Comparison of ENCODE assay signal across 12 cellular contexts in the genomic region with DNA sequence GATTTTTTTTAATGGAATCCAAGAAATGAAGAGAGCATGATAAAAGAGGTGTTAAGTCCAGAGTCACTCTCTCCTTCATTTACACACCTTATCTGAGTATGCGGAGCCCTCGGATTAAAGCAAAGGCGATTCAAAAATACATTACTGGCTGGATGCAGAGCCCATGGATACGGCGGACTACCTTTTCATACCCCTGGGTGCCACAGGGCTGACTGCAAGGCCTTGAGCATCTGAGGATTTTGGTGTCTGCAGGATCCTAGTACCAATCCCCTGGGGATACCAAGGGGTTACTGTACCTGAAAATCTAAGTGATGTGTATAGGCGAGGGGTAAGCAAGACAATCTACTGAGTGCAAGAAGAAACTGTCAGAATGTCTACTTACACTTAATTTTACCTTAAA. TPM values are rescaled to one million over a fixed set of nuclear protein-coding genes. Genes with fewer than 3 reads are reported as not detected.
DNase-seq lines count a peak whose midpoint lies in the region; ATAC-seq, FAIRE-seq and TF ChIP-seq lines count a peak whose summit lies in the region.
"Had no signal": no experiment of that assay in that cellular context is flagged by ENCODE, and none has a peak within 500 bp of the region (broad histone marks: within the 10 kb centered on the region; RNA-seq: fewer than 3 reads in every experiment).

No MANE protein-coding gene starts in this region.

- DNase-seq in MCF 10A (ENCODE audit: unreplicated experiment) (no peak), mammary epithelial cell (no peak), T-cell (no peak), H1 (ENCODE audit: low read depth in 1 of 2, low spot score in 2 of 2) (no peak), progenitor cell of endocrine pancreas (ENCODE audit: low spot score, unreplicated experiment) (no peak), NCI-H1417 (lab: John Stamatoyannopoulos, UW) (no peak)
- DNase-seq: NCI-H146, NCI-H345 had no signal

- no peak overlapping the region for H2BK15ac ChIP-seq in H1 (ENCODE audit: low read length)

- H2BK120ac ChIP-seq in H1 (replicated peaks; ENCODE audit: low read depth, low read length) = no peak overlapping the region

- in situ Hi-C loops in mammary epithelial cell (cut with MboI; ENCODE audit: low sequenced_read_pairs in 2 of 2) = no loop called here

- H3K4me1 Mint-ChIP-seq in MCF 10A (ENCODE audit: insufficient read depth, unreplicated experiment) (peaks cover 31% of the 10 kb centered on the region), T-cell (peaks cover 82 to 93% (median 93%) of the 10 kb centered on the region in 3 donors), progenitor cell of endocrine pancreas (ENCODE audit: low read depth) (peaks cover 6% of the 10 kb centered on the region)

- TF ChIP-seq CTCF in MCF 10A (IDR thresholded peaks at IDR 0.05; ENCODE audit: unreplicated experiment) (no peak), mammary epithelial cell (conservative IDR thresholded peaks at IDR 0.05 in 1 of 2, IDR thresholded peaks at IDR 0.05 in 1 of 2; ENCODE audit: extremely low read depth in 1 of 2, insufficient read depth in 1 of 2, low read depth in 1 of 2, low read length in 2 of 2) (no peak), H1 (IDR thresholded peaks at IDR 0.05; ENCODE audit: control extremely low read depth in 1 of 3, insufficient read depth in 1 of 3, low read depth in 1 of 3, low read length in 3 of 3) (no peak), progenitor cell of endocrine pancreas (IDR thresholded peaks at IDR 0.05; ENCODE audit: unreplicated experiment) (no peak)

- no peak overlapping the region for H3K23ac ChIP-seq in H1 (ENCODE audit: insufficient read length)

- no peaks in the 10 kb centered on the region for H3K27me3 ChIP-seq in mammary epithelial cell (ENCODE audit: insufficient read depth, low read length)
- H3K27me3 ChIP-seq in H1 (replicated peaks in 1 of 4; ENCODE audit: control insufficient read depth in 3 of 4, extremely low read depth in 1 of 4, insufficient read depth in 3 of 4, low read length in 3 of 4) = no peaks in the 10 kb centered on the region
- H3K27me3 ChIP-seq: SJSA1 had no signal

- 0 out of 2 replicates have a peak overlapping the region, but pooled peaks have one; percentile 19 for H2BK20ac ChIP-seq in H1 (ENCODE audit: low read length)

- no peak overlapping the region for H3K27ac ChIP-seq in mammary epithelial cell (ENCODE audit: insufficient read depth, low read depth, low read length)
- H3K27ac ChIP-seq in H1 (ENCODE audit: low read depth, low read length) = no peak overlapping the region
- H3K27ac ChIP-seq: SJSA1 had no signal

- no peaks in the 10 kb centered on the region for H3K36me3 Mint-ChIP-seq in MCF 10A (ENCODE audit: insufficient read depth, unreplicated experiment)
- H3K36me3 Mint-ChIP-seq in T-cell = peaks cover 9% of the 10 kb centered on the region
- H3K36me3 Mint-ChIP-seq in progenitor cell of endocrine pancreas (ENCODE audit: insufficient read depth) = peaks cover 5% of the 10 kb centered on the region

- H3K4me2 ChIP-seq in mammary epithelial cell (ENCODE audit: insufficient read depth, low read depth, low read length) = no peak overlapping the region
- H3K4me2 ChIP-seq in H1 (ENCODE audit: insufficient read depth in 1 of 2, low read depth in 2 of 2, low read length in 2 of 2) = no peak overlapping the region

- H3K27me3 Mint-ChIP-seq in MCF 10A (ENCODE audit: insufficient read depth, unreplicated experiment) (no peaks in the 10 kb centered on the region), T-cell (no peaks in the 10 kb centered on the region), progenitor cell of endocrine pancreas (no peaks in the 10 kb centered on the region)

- TF ChIP-seq RAD21 in H1 (IDR thresholded peaks at IDR 0.05 in 1 of 2, conservative IDR thresholded peaks at IDR 0.05 in 1 of 2; ENCODE audit: low read depth in 2 of 2, low read length in 2 of 2) = no peak

- H4K5ac ChIP-seq in H1 (ENCODE audit: insufficient read length, low read depth, low read length) = no peak overlapping the region

- WGBS in mammary epithelial cell (ENCODE audit: low coverage, missing lambda C conversion rate) = 92% methylated on average over 6 of the region's 6 CpGs
- 90% methylated on average over 6 of the region's 6 CpGs; no CpG with 5 or more reads in 1 of the 2 experiments for WGBS in H1 (ENCODE audit: extremely low coverage in 1 of 2, insufficient coverage in 1 of 2, insufficient read length in 1 of 2, insufficient replicate concordance in 2 of 2, low coverage in 1 of 2, low lambda C conversion rate in 2 of 2, missing lambda C conversion rate in 1 of 2), 2 experiments

- H3K4ac ChIP-seq in H1 (replicated peaks; ENCODE audit: insufficient read length, low read depth, low read length) = no peak overlapping the region

- no peak for FAIRE-seq in H1 (lab: Jason Lieb, UNC)
- FAIRE-seq: TTC549 had no signal

- no peaks in the 10 kb centered on the region for H4K20me1 ChIP-seq in mammary epithelial cell (ENCODE audit: insufficient read depth, low read length)
- H4K20me1 ChIP-seq in H1 (replicated peaks in 1 of 2; ENCODE audit: control insufficient read depth in 1 of 2, insufficient read depth in 2 of 2, low read length in 2 of 2) = no peaks in the 10 kb centered on the region

- H2BK12ac ChIP-seq in H1 (ENCODE audit: low read depth, low read length) = no peak overlapping the region

- H3K4me1 ChIP-seq in mammary epithelial cell (ENCODE audit: insufficient read depth, low read length) (peaks cover 19% of the 10 kb centered on the region), H1 (replicated peaks in 1 of 4; ENCODE audit: control insufficient read depth in 3 of 4, insufficient read depth in 4 of 4, low read length in 3 of 4) (peaks cover 3 to 16% (median 9%) of the 10 kb centered on the region in 4 experiments; a peak in 6 of 7 replicates)

- H3K18ac ChIP-seq in H1 (ENCODE audit: extremely low read depth, low read length) = no peak overlapping the region

- H4K8ac ChIP-seq in H1 (ENCODE audit: extremely low read depth, insufficient read depth, low read length) = no peak overlapping the region

- intact Hi-C loops in MCF 10A (cut with micrococcal nuclease) = no loop called here
- intact Hi-C loops in mammary epithelial cell (cut with micrococcal nuclease) = no loop called here

- dilution Hi-C loops in mammary epithelial cell (cut with HindIII; ENCODE audit: low sequenced_read_pairs) = no loop called here

- no peak for TF ChIP-seq POLR2A in H1 (IDR thresholded peaks at IDR 0.05; ENCODE audit: control extremely low read depth in 1 of 2, low read depth in 2 of 2, low read length in 2 of 2)

- H3K27ac Mint-ChIP-seq in MCF 10A (ENCODE audit: low read depth, unreplicated experiment) (peak overlapping the region; percentile 42), T-cell (peak overlapping the region; percentile 83 to 93), progenitor cell of endocrine pancreas (no peak overlapping the region)

- no peaks in the 10 kb centered on the region for H3K79me1 ChIP-seq in H1 (ENCODE audit: low read depth, low read length)

- H3K4me3 Mint-ChIP-seq in MCF 10A (ENCODE audit: unreplicated experiment) (no peak overlapping the region), T-cell (peak overlapping the region; percentile 31 to 40 (median 39)), progenitor cell of endocrine pancreas (ENCODE audit: low read depth) (no peak overlapping the region)

- H3K9me3 Mint-ChIP-seq in MCF 10A (ENCODE audit: unreplicated experiment) = no peaks in the 10 kb centered on the region
- H3K9me3 Mint-ChIP-seq in T-cell = no peaks in the 10 kb centered on the region
- H3K9me3 Mint-ChIP-seq in progenitor cell of endocrine pancreas (ENCODE audit: low read depth) = peaks cover 3% of the 10 kb centered on the region

- H2AK5ac ChIP-seq in H1 (ENCODE audit: low read depth, low read length) = no peak overlapping the region

- CTCF ChIA-PET in MCF 10A (lab: Yijun Ruan, JAX) = interaction anchor here (0.5 kb wide), 1 partner anchor 75 kb away, joined by 4 read pairs; no protein-coding TSS in a partner anchor
- CTCF ChIA-PET in mammary epithelial cell (lab: Charles Lee; ENCODE audit: low non-redundant PET) = no interaction called here
- CTCF ChIA-PET in T-cell (lab: Charles Lee) = interaction anchor here in 1 of 2 donors (1.2 to 1.6 kb wide), 2 partner anchors 19 to 38 kb away, joined by 3 to 5 read pairs; no protein-coding TSS in a partner anchor
- CTCF ChIA-PET in H1 (lab: Charles Lee; ENCODE audit: partially characterized antibody) = interaction anchor here (0.6 kb wide), 1 partner anchor 419 kb away, joined by 3 read pairs; no protein-coding TSS in a partner anchor

- no peak overlapping the region for H3K9ac ChIP-seq in mammary epithelial cell (ENCODE audit: insufficient read depth, low read length)
- no peak overlapping the region for H3K9ac ChIP-seq in H1 (replicated peaks in 1 of 4; ENCODE audit: extremely low read depth in 1 of 4, low read depth in 3 of 4, low read length in 3 of 4)

- H3K4me3 ChIP-seq in mammary epithelial cell (replicated peaks in 1 of 3; ENCODE audit: insufficient read depth in 1 of 3, low read depth in 2 of 3, low read length in 3 of 3) = no peak overlapping the region
- H3K4me3 ChIP-seq in H1 (ENCODE audit: extremely low read depth in 1 of 4, insufficient read depth in 2 of 4, low read depth in 3 of 4, low read length in 4 of 4) = no peak overlapping the region
- H3K4me3 ChIP-seq: SJSA1 had no signal

- H2AFZ ChIP-seq in mammary epithelial cell (ENCODE audit: low read depth, low read length) (no peak overlapping the region), H1 (ENCODE audit: low read length) (no peak overlapping the region)

- H3K14ac ChIP-seq in H1 (ENCODE audit: insufficient read length) = no peak overlapping the region

- no peaks in the 10 kb centered on the region for H3K9me3 ChIP-seq in mammary epithelial cell (replicated peaks; ENCODE audit: insufficient read depth, low read length)
- H3K9me3 ChIP-seq in H1 (ENCODE audit: insufficient read depth in 2 of 2, low read depth in 1 of 2, low read length in 1 of 2) = peaks cover 14 to 23% of the 10 kb centered on the region in 2 experiments
- H3K9me3 ChIP-seq: SJSA1 had no signal

- H3K36me3 ChIP-seq in mammary epithelial cell (ENCODE audit: insufficient read depth, low read length) (no peaks in the 10 kb centered on the region), H1 (ENCODE audit: control insufficient read depth in 2 of 4, insufficient read depth in 4 of 4, low read length in 3 of 4) (peaks cover 0 to 12% (median 6%) of the 10 kb centered on the region in 4 experiments; a peak in 3 of 8 replicates)
- H3K36me3 ChIP-seq: SJSA1 had no signal

- ATAC-seq in T-cell (replicated peaks in 1 of 4) (peak in 2 of 4 experiments; percentile 6 to 18), HG02852 (IDR thresholded peaks at IDR 0.05; ENCODE audit: unreplicated experiment) (no peak), HG03135 (IDR thresholded peaks at IDR 0.05; ENCODE audit: unreplicated experiment) (no peak)

- POLR2A ChIA-PET in MCF 10A (lab: Yijun Ruan, JAX) = interaction anchor here (0.6 to 1.4 kb wide), 4 partner anchors 12 to 700 kb away, joined by 3 to 5 read pairs (median 3); no protein-coding TSS in a partner anchor
- POLR2A ChIA-PET in T-cell (lab: Charles Lee) = interaction anchor here in 1 of 2 donors (0.7 to 0.8 kb wide), 2 partner anchors 14 to 78 kb away, joined by 3 read pairs; no protein-coding TSS in a partner anchor
- POLR2A ChIA-PET in H1 (lab: Charles Lee; ENCODE audit: partially characterized antibody) = no interaction called here

- H3K79me2 ChIP-seq in mammary epithelial cell (ENCODE audit: insufficient read depth, low read length) (peaks cover 72% of the 10 kb centered on the region), H1 (ENCODE audit: control insufficient read depth in 1 of 2, insufficient read depth in 2 of 2, low read length in 2 of 2) (peaks cover 17 to 79% of the 10 kb centered on the region in 2 experiments; a peak in 3 of 4 replicates)

- BruUV-seq in MCF 10A (replicated peaks; lab: Mats Ljungman, UMichigan) = no TSS peak
- no TSS peak for BruUV-seq in mammary epithelial cell (replicated peaks; lab: Mats Ljungman, UMichigan)

- no peaks in the 10 kb centered on the region for H3K23me2 ChIP-seq in H1 (ENCODE audit: low read depth, low read length)

- no peak overlapping the region for H2BK5ac ChIP-seq in H1 (ENCODE audit: low read depth, low read length)

- no peak overlapping the region for H4K91ac ChIP-seq in H1 (replicated peaks; ENCODE audit: insufficient read length, low read length)

- H3K56ac ChIP-seq in H1 (replicated peaks; ENCODE audit: insufficient read length, low read depth, low read length) = no peak overlapping the region

- no peak for TF ChIP-seq EP300 in H1 (IDR thresholded peaks at IDR 0.05; ENCODE audit: borderline replicate concordance in 1 of 2, low read depth in 2 of 2, low read length in 2 of 2)

RNA-seq across cellular contexts. Expression of a gene that starts 20.5 kb away (rescaled TPM):
- total RNA-seq in MCF 10A (2022) (24.2 and 27.5 TPM in 2 replicates), mammary epithelial cell (10 to 100 TPM in 1 of 2 donors, 1 to 10 TPM in 1; 7.2 to 13.4 TPM), T-cell (100 to 1,000 TPM; 129 to 238 (median 160) TPM), progenitor cell of endocrine pancreas (22.4 and 26.7 TPM in 2 replicates)
- polyA plus RNA-seq in mammary epithelial cell (5.2 TPM), H1 (2011; rRNA removed) (11.3 and 19.0 TPM in 2 replicates)
- polyA minus RNA-seq in mammary epithelial cell = 8.7 TPM
- total RNA-seq in H1 (2021; fragmentation: NEBNext Ultra II Directional; extraction: Animal tissue kit (Norgen Biotek cat#: 25700)) = 57.1 and 60.9 TPM in 2 replicates
- 15.7 TPM for polyA plus RNA-seq in H1 (2011; cell fraction: cytosol; rRNA removed)
- polyA plus RNA-seq in H1 (2011; cell fraction: nucleus; rRNA removed) = 6.1 TPM
- 23.3 to 36.7 TPM (median 27.5 TPM) in 4 replicates for polyA plus RNA-seq in H1 (2012, experiment 1 of 2)
- 13.8 TPM for polyA plus RNA-seq in H1 (2012, experiment 2 of 2)
- 19.9 TPM for polyA plus RNA-seq in H1 (2013, experiment 1 of 2)
- 21.7 TPM for polyA plus RNA-seq in H1 (2013, experiment 2 of 2)
- polyA minus RNA-seq in H1 (2011; rRNA and poly(A)+ RNA removed) = 28.9 and 34.6 TPM in 2 replicates
- polyA minus RNA-seq in H1 (2011; cell fraction: cytosol; rRNA and poly(A)+ RNA removed) = 22.9 TPM
- polyA minus RNA-seq in H1 (2011; cell fraction: nucleus; rRNA and poly(A)+ RNA removed) = 29.0 TPM

Comparison
In these comparisons a context has a peak if more than half of its experiments do, and no peak if none do; other contexts are left out.
1. H3K4me3 Mint-ChIP-seq: peak in T-cell (3 of 3); none in MCF 10A (single experiment) and progenitor cell of endocrine pancreas (single experiment).